18 cellular contexts compared by ENCODE assay signal in the genomic region with DNA sequence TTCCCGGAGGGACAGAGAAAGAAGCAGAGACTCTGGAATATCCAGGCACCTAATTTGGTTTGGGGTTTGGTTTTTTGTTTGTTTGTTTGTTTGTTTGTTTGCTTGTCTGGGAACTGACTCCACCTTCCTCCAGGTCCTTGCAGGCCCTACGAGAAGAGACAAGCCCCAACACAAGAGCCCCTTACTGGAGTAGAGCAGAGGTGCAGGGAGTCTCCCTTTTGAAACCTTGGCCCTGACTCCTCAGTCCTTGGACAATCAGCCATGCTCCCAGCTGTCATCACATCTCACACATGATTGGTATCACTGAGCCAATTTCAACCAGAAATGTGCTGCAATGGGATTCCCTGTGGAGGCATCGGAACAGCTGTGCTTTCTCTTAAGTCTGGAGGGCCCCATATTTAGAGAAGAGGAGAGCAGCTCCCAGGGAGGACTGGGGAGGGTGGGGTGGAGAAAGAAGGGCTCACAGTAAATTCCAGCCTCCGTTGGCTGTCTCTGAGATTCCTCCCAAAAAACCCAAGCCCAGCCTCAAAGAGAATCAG.
"Had no signal": no experiment of that assay in that cellular context is flagged by ENCODE, and none has a peak within 500 bp of the region (broad histone marks: within the 10 kb centered on the region; RNA-seq: fewer than 3 reads in every experiment).

No MANE protein-coding gene starts in this region.

- H3K27me3 ChIP-seq: neutrophil, suprapubic skin, upper lobe of left lung, uterus had no signal

- DNase-seq: effector memory CD4-positive, alpha-beta T cell; foreskin fibroblast; glutamatergic neuron; immature natural killer cell; mesendoderm; naive thymus-derived CD8-positive, alpha-beta T cell; posterior cingulate gyrus; stimulated activated CD4-positive, alpha-beta T cell treated with anti-CD3 and anti-CD28 coated beads, Interleukin-4, amount 100 ng/mL, for 1 hour; stimulated activated CD8-positive, alpha-beta memory T cell treated with anti-CD3 and anti-CD28 coated beads, Interleukin-4, amount 100 ng/mL, for 48 hours; stimulated activated naive CD8-positive, alpha-beta T cell treated with anti-CD3 and anti-CD28 coated beads, Interleukin-15, Interleukin-2, amounts not matched to agents 100 U/mL and 50 U/mL, for 24 hours; tibial artery; upper lobe of left lung; uterus had no signal

- ATAC-seq: esophagus mucosa; gastroesophageal sphincter; naive thymus-derived CD8-positive, alpha-beta T cell; stimulated activated effector memory CD8-positive, alpha-beta T cell treated with anti-CD3 and anti-CD28 coated beads, Interleukin-12 subunit alpha, Interleukin-12 subunit beta, amount 100 ng/mL, for 72 hours; stimulated activated naive CD8-positive, alpha-beta T cell treated with anti-CD3 and anti-CD28 coated beads, Interleukin-15, Interleukin-2, amounts not matched to agents 100 U/mL and 50 U/mL, for 24 hours had no signal

- H3K36me3 ChIP-seq: gastroesophageal sphincter, neutrophil, suprapubic skin, tibial artery, upper lobe of left lung, uterus had no signal

- H3K36me3 Mint-ChIP-seq: immature natural killer cell; naive thymus-derived CD8-positive, alpha-beta T cell; stimulated activated effector memory CD8-positive, alpha-beta T cell treated with anti-CD3 and anti-CD28 coated beads, Interleukin-12 subunit alpha, Interleukin-12 subunit beta, amount 100 ng/mL, for 72 hours had no signal

- H3K27ac ChIP-seq: gastroesophageal sphincter, neutrophil, suprapubic skin, tibial artery, upper lobe of left lung, uterus had no signal

- H3K4me3 ChIP-seq: gastroesophageal sphincter, suprapubic skin, tibial artery, upper lobe of left lung, uterus had no signal

- H3K9me3 ChIP-seq: gastroesophageal sphincter, neutrophil, suprapubic skin, tibial artery, uterus had no signal

- H3K27ac Mint-ChIP-seq: immature natural killer cell; naive thymus-derived CD8-positive, alpha-beta T cell; stimulated activated effector memory CD8-positive, alpha-beta T cell treated with anti-CD3 and anti-CD28 coated beads, Interleukin-12 subunit alpha, Interleukin-12 subunit beta, amount 100 ng/mL, for 72 hours had no signal

- H3K9me3 Mint-ChIP-seq: immature natural killer cell; naive thymus-derived CD8-positive, alpha-beta T cell; stimulated activated effector memory CD8-positive, alpha-beta T cell treated with anti-CD3 and anti-CD28 coated beads, Interleukin-12 subunit alpha, Interleukin-12 subunit beta, amount 100 ng/mL, for 72 hours had no signal

- H3K4me1 ChIP-seq: gastroesophageal sphincter, suprapubic skin, uterus had no signal

- H3K4me3 Mint-ChIP-seq: immature natural killer cell; naive thymus-derived CD8-positive, alpha-beta T cell; stimulated activated effector memory CD8-positive, alpha-beta T cell treated with anti-CD3 and anti-CD28 coated beads, Interleukin-12 subunit alpha, Interleukin-12 subunit beta, amount 100 ng/mL, for 72 hours had no signal
